27 cellular contexts compared by ENCODE assay signal in the genomic region with DNA sequence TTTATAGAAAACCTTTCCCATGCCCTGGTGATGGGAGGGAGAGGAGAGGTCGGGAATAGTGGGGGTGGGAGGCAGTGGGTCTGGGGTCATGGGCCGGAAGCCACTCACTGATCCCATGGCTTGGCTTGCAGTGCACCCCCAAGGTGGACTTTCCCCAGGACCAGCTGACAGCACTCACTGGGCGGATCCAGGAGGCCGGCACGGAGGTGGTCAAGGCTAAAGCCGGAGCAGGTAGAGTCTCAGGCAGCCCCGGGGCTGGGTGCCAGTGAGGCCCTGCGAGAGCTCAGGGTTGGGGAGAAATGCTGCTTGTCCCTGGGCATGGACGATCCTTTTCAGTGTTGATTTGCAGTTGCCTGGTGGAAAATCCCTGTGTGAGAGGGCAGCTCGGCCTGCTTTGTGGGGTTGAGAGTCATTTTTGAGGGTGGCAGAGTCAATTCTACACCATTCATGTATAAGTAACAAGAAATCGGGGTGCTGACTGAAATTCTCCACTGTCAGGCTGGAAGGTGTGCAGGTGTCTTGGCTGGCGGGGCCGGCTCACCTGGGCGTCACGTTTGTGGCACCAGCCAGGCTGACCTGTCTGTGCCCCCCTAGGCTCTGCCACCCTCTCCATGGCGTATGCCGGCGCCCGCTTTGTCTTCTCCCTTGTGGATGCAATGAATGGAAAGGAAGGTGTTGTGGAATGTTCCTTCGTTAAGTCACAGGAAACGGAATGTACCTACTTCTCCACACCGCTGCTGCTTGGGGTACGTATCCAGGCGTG.
"Had no signal": no experiment of that assay in that cellular context is flagged by ENCODE, and none has a peak within 500 bp of the region (broad histone marks: within the 10 kb centered on the region; RNA-seq: fewer than 3 reads in every experiment).

No MANE protein-coding gene starts in this region.

- H3K9me3 ChIP-seq: breast epithelium, heart right ventricle, mucosa of descending colon, sigmoid colon, upper lobe of left lung, vagina had no signal

- H3K27me3 Mint-ChIP-seq: activated CD4-positive, alpha-beta memory T cell treated with anti-CD3 and anti-CD28 coated beads for 36 hours; activated CD4-positive, alpha-beta T cell treated with anti-CD3 and anti-CD28 coated beads, Interleukin-2, amount 10 ng/mL, durations not matched to agents 24 days and 14 days; activated T-helper 17 cell treated with anti-CD3 and anti-CD28 coated beads, Interleukin-2, amount 50 U/mL, for 72 hours; central memory CD8-positive, alpha-beta T cell; dendritic cell treated with granulocyte-macrophage colony-stimulating factor and Interleukin-4, amounts not matched to agents 40 ng/mL and 50 ng/mL, for 4 days; natural killer cell treated with Interleukin-12 subunit alpha and Interleukin-12 subunit beta and Interleukin-15 and Interleukin-18, amount 100 ng/mL, for 72 hours; stimulated activated memory B cell treated with anti-CD40 and anti-IgM and Interleukin-4, amounts not matched to agents 10 μg/mL and 1 μg/mL and 100 μg/mL, for 72 hours; stimulated activated naive CD8-positive, alpha-beta T cell treated with anti-CD3 and anti-CD28 coated beads, Interleukin-15, amount 100 ng/mL, for 72 hours had no signal

- H3K27me3 ChIP-seq: breast epithelium, heart right ventricle, sigmoid colon, upper lobe of left lung, vagina had no signal

- ATAC-seq: stimulated activated memory B cell treated with anti-CD40 and anti-IgM and Interleukin-4, amounts not matched to agents 10 μg/mL and 1 μg/mL and 100 μg/mL, for 72 hours had no signal

- H3K27ac ChIP-seq: breast epithelium, sigmoid colon, upper lobe of left lung, vagina, WERI-Rb-1 had no signal

- DNase-seq: activated CD4-positive, alpha-beta T cell treated with anti-CD3 and anti-CD28 coated beads, Interleukin-2, amount 10 ng/mL, durations not matched to agents 24 days and 14 days; activated CD4-positive, CD25-positive, alpha-beta regulatory T cell treated with anti-CD3 and anti-CD28 coated beads, Interleukin-2, amount 50 U/mL, for 72 hours; activated CD8-positive, alpha-beta memory T cell treated with anti-CD3 and anti-CD28 coated beads, Interleukin-2, amount 50 U/mL, for 4 hours; activated gamma-delta T cell treated with Interleukin-2 at 50 U/mL for 16 hours; activated naive CD4-positive, alpha-beta T cell treated with anti-CD3 and anti-CD28 coated beads, Interleukin-2, amount 50 U/mL, for 16 hours; activated T-cell treated with anti-CD3 and anti-CD28 coated beads, Interleukin-2, amount 50 U/mL, for 4 hours; endodermal cell; foreskin fibroblast; retina; sigmoid colon; stimulated activated CD4-positive, alpha-beta T cell treated with anti-CD3 and anti-CD28 coated beads, Interleukin-1b, Interleukin-23, amount 100 ng/mL, for 48 hours; stimulated activated CD4-positive, alpha-beta T cell treated with anti-CD3 and anti-CD28 coated beads, Interleukin-4, amount 100 ng/mL, for 4 hours; T-helper 9 cell; WERI-Rb-1 had no signal

- H3K4me3 ChIP-seq: breast epithelium, heart right ventricle, mucosa of descending colon, sigmoid colon, upper lobe of left lung, vagina had no signal

- H3K4me1 ChIP-seq: breast epithelium had no signal

- H3K4me3 Mint-ChIP-seq: activated CD4-positive, alpha-beta memory T cell treated with anti-CD3 and anti-CD28 coated beads for 36 hours; activated CD4-positive, alpha-beta T cell treated with anti-CD3 and anti-CD28 coated beads, Interleukin-2, amount 10 ng/mL, durations not matched to agents 24 days and 14 days; activated T-cell treated with anti-CD3 and anti-CD28 coated beads, Interleukin-2, amount 50 U/mL, for 4 hours; central memory CD8-positive, alpha-beta T cell; dendritic cell treated with granulocyte-macrophage colony-stimulating factor and Interleukin-4, amounts not matched to agents 40 ng/mL and 50 ng/mL, for 4 days; endodermal cell; natural killer cell treated with Interleukin-12 subunit alpha and Interleukin-12 subunit beta and Interleukin-15 and Interleukin-18, amount 100 ng/mL, for 72 hours; stimulated activated memory B cell treated with anti-CD40 and anti-IgM and Interleukin-4, amounts not matched to agents 10 μg/mL and 1 μg/mL and 100 μg/mL, for 72 hours; stimulated activated naive CD8-positive, alpha-beta T cell treated with anti-CD3 and anti-CD28 coated beads, Interleukin-15, amount 100 ng/mL, for 72 hours; T-helper 1 cell treated with Interleukin-12 subunit alpha and Interleukin-12 subunit beta and Interleukin-4 antibody, amounts not matched to agents 30 μg/mL and 1 μg/mL, for 36 hours had no signal

- H3K27ac Mint-ChIP-seq: activated CD4-positive, alpha-beta memory T cell treated with anti-CD3 and anti-CD28 coated beads for 36 hours; activated CD4-positive, alpha-beta T cell treated with anti-CD3 and anti-CD28 coated beads, Interleukin-2, amount 10 ng/mL, durations not matched to agents 24 days and 14 days; dendritic cell treated with granulocyte-macrophage colony-stimulating factor and Interleukin-4, amounts not matched to agents 40 ng/mL and 50 ng/mL, for 4 days; endodermal cell; natural killer cell treated with Interleukin-12 subunit alpha and Interleukin-12 subunit beta and Interleukin-15 and Interleukin-18, amount 100 ng/mL, for 72 hours; stimulated activated memory B cell treated with anti-CD40 and anti-IgM and Interleukin-4, amounts not matched to agents 10 μg/mL and 1 μg/mL and 100 μg/mL, for 72 hours; T-helper 1 cell treated with Interleukin-12 subunit alpha and Interleukin-12 subunit beta and Interleukin-4 antibody, amounts not matched to agents 30 μg/mL and 1 μg/mL, for 36 hours had no signal

- H3K4me1 Mint-ChIP-seq: central memory CD8-positive, alpha-beta T cell; endodermal cell; stimulated activated memory B cell treated with anti-CD40 and anti-IgM and Interleukin-4, amounts not matched to agents 10 μg/mL and 1 μg/mL and 100 μg/mL, for 72 hours had no signal

- H3K9me3 Mint-ChIP-seq: activated CD4-positive, alpha-beta memory T cell treated with anti-CD3 and anti-CD28 coated beads for 36 hours; activated CD4-positive, alpha-beta T cell treated with anti-CD3 and anti-CD28 coated beads, Interleukin-2, amount 10 ng/mL, durations not matched to agents 24 days and 14 days; activated T-cell treated with anti-CD3 and anti-CD28 coated beads, Interleukin-2, amount 50 U/mL, for 4 hours; activated T-helper 17 cell treated with anti-CD3 and anti-CD28 coated beads, Interleukin-2, amount 50 U/mL, for 72 hours; central memory CD8-positive, alpha-beta T cell; dendritic cell treated with granulocyte-macrophage colony-stimulating factor and Interleukin-4, amounts not matched to agents 40 ng/mL and 50 ng/mL, for 4 days; endodermal cell; natural killer cell treated with Interleukin-12 subunit alpha and Interleukin-12 subunit beta and Interleukin-15 and Interleukin-18, amount 100 ng/mL, for 72 hours; stimulated activated memory B cell treated with anti-CD40 and anti-IgM and Interleukin-4, amounts not matched to agents 10 μg/mL and 1 μg/mL and 100 μg/mL, for 72 hours; stimulated activated naive CD8-positive, alpha-beta T cell treated with anti-CD3 and anti-CD28 coated beads, Interleukin-15, amount 100 ng/mL, for 72 hours; T-helper 1 cell treated with Interleukin-12 subunit alpha and Interleukin-12 subunit beta and Interleukin-4 antibody, amounts not matched to agents 30 μg/mL and 1 μg/mL, for 36 hours had no signal
